20 cellular contexts compared by ENCODE assay signal in genomic region chr2:86414996-86415395, GRCh38. TPM values are rescaled to one million over a fixed set of nuclear protein-coding genes. Genes with fewer than 3 reads are reported as not detected.
DNase-seq lines count a peak whose midpoint lies in the region; TF ChIP-seq lines count a peak whose summit lies in the region.
"Had no signal": no experiment of that assay in that cellular context is flagged by ENCODE, and none has a peak within 500 bp of the region (broad histone marks: within the 10 kb centered on the region; RNA-seq: fewer than 3 reads in every experiment).

No MANE protein-coding gene starts in this region.

- H3K4me3 Mint-ChIP-seq in endodermal cell: no peak overlapping the region
- H3K4me3 Mint-ChIP-seq: activated naive CD4-positive, alpha-beta T cell treated with anti-CD3 and anti-CD28 coated beads, Interleukin-2, amount 50 U/mL, for 24 hours; GM23338 had no signal

- H2BK15ac ChIP-seq in neuronal stem cell (ENCODE audit: low read length): no peak overlapping the region

- no peak overlapping the region for H2AFZ ChIP-seq in neuronal stem cell (ENCODE audit: low read length)
- H2AFZ ChIP-seq: GM23338 had no signal

- H2BK12ac ChIP-seq in neuronal stem cell (ENCODE audit: low read length): no peak overlapping the region

- H3K18ac ChIP-seq in neuronal stem cell (ENCODE audit: low read length): no peak overlapping the region

- 85 to 90% methylated on average over 2 to 3 of the region's 3 CpGs for WGBS in endodermal cell (ENCODE audit: insufficient coverage in 1 of 2, insufficient read length in 1 of 2), 2 experiments
- no CpG with 5 or more reads among the region's 3 CpGs for WGBS in neuronal stem cell (ENCODE audit: extremely low coverage in 2 of 2, insufficient read length in 2 of 2, insufficient replicate concordance in 1 of 2), 2 donors

- H3K27me3 Mint-ChIP-seq in endodermal cell (ENCODE audit: insufficient read depth): peaks cover 8% of the 10 kb centered on the region

- H3K36me3 ChIP-seq in BE2C (no peaks in the 10 kb centered on the region), endodermal cell (ENCODE audit: control insufficient read depth, insufficient read depth, low read length) (no peaks in the 10 kb centered on the region), neuronal stem cell (replicated peaks in 1 of 2; ENCODE audit: control insufficient read depth in 2 of 2, insufficient read depth in 2 of 2, low read length in 2 of 2) (no peaks in the 10 kb centered on the region)
- H3K36me3 ChIP-seq: right atrium auricular region, SJSA1 had no signal

- peaks cover 2% of the 10 kb centered on the region for H3K9me3 Mint-ChIP-seq in endodermal cell

- no peak overlapping the region for H3K4ac ChIP-seq in neuronal stem cell (ENCODE audit: low read length)

- H3K36me3 Mint-ChIP-seq in endodermal cell (ENCODE audit: low read depth): no peaks in the 10 kb centered on the region

- TF ChIP-seq CTCF in BE2C (IDR thresholded peaks at IDR 0.05; ENCODE audit: low read depth, low read length) (no peak), endodermal cell (conservative IDR thresholded peaks at IDR 0.05) (no peak)

- no peaks in the 10 kb centered on the region for H3K79me1 ChIP-seq in neuronal stem cell (ENCODE audit: low read depth, low read length)

- no peak overlapping the region for H3K4me2 ChIP-seq in neuronal stem cell (ENCODE audit: insufficient read depth, low read length, poor library complexity, severe bottlenecking)
- H3K4me2 ChIP-seq: GM23338 had no signal

- H2BK5ac ChIP-seq in neuronal stem cell (ENCODE audit: low read length): no peak overlapping the region

- H4K8ac ChIP-seq in neuronal stem cell (ENCODE audit: low read depth, low read length): no peak overlapping the region

- no peaks in the 10 kb centered on the region for H3K9me3 ChIP-seq in BE2C
- H3K9me3 ChIP-seq in endodermal cell (ENCODE audit: control insufficient read depth, low read length): peaks cover 6% of the 10 kb centered on the region
- no peaks in the 10 kb centered on the region for H3K9me3 ChIP-seq in neuronal stem cell (replicated peaks in 1 of 2; ENCODE audit: control insufficient read depth in 2 of 2, insufficient read depth in 1 of 2, low read depth in 1 of 2, low read length in 2 of 2)
- H3K9me3 ChIP-seq: body of pancreas, SJSA1 had no signal

- peaks cover 1% of the 10 kb centered on the region for H3K4me1 Mint-ChIP-seq in endodermal cell

- peak overlapping the region; percentile 32 for H3K27ac ChIP-seq in endodermal cell (ENCODE audit: low read depth, low read length)
- no peak overlapping the region for H3K27ac ChIP-seq in neuronal stem cell (replicated peaks; ENCODE audit: low read length)
- H3K27ac ChIP-seq: body of pancreas, right atrium auricular region, SJSA1 had no signal

- H3K14ac ChIP-seq in neuronal stem cell (ENCODE audit: low read length): no peak overlapping the region

- no peak overlapping the region for H3K23ac ChIP-seq in neuronal stem cell (ENCODE audit: low read depth, low read length, poor library complexity)

- H3K9ac ChIP-seq in endodermal cell (ENCODE audit: extremely low read depth, low read length, poor library complexity, severe bottlenecking) (no peak overlapping the region), neuronal stem cell (ENCODE audit: low read depth, low read length, poor library complexity) (no peak overlapping the region)

- H2AK5ac ChIP-seq in neuronal stem cell (ENCODE audit: low read depth, low read length): no peak overlapping the region

- H3K27me3 ChIP-seq in BE2C (no peaks in the 10 kb centered on the region), endodermal cell (ENCODE audit: control insufficient read depth, insufficient read depth, low read length, poor library complexity, severe bottlenecking) (no peaks in the 10 kb centered on the region), neuronal stem cell (ENCODE audit: control insufficient read depth in 3 of 3, insufficient read depth in 3 of 3, low read depth in 1 of 3, low read length in 3 of 3) (peaks cover 0 to 2% (median 0%) of the 10 kb centered on the region in 3 experiments)
- H3K27me3 ChIP-seq: body of pancreas, right atrium auricular region, SJSA1 had no signal

- H3K4me3 ChIP-seq in BE2C (ENCODE audit: low read depth, low read length) (no peak overlapping the region), endodermal cell (ENCODE audit: low read length) (no peak overlapping the region), neuronal stem cell (ENCODE audit: low read length in 2 of 2) (no peak overlapping the region)
- H3K4me3 ChIP-seq: body of pancreas, GM23338, right atrium auricular region, SJSA1 had no signal

- H3K4me1 ChIP-seq in BE2C (no peaks in the 10 kb centered on the region), endodermal cell (ENCODE audit: control insufficient read depth, insufficient read depth, low read length) (no peaks in the 10 kb centered on the region), neuronal stem cell (ENCODE audit: control insufficient read depth in 2 of 2, insufficient read depth in 1 of 2, low read depth in 1 of 2, low read length in 2 of 2) (peaks cover 1 to 8% of the 10 kb centered on the region in 2 donors)
- H3K4me1 ChIP-seq: body of pancreas, right atrium auricular region had no signal

- no peak overlapping the region for H2BK120ac ChIP-seq in neuronal stem cell (ENCODE audit: low read depth, low read length)

- H3K27ac Mint-ChIP-seq in endodermal cell: no peak overlapping the region
- H3K27ac Mint-ChIP-seq: activated naive CD4-positive, alpha-beta T cell treated with anti-CD3 and anti-CD28 coated beads, Interleukin-2, amount 50 U/mL, for 24 hours; GM23338 had no signal

- H4K91ac ChIP-seq in neuronal stem cell (ENCODE audit: low read depth, low read length, poor library complexity): no peak overlapping the region

- peak; percentile 6 for DNase-seq in BE2C
- DNase-seq in HPDE6-E6E7 (ENCODE audit: extremely low spot score): peak; percentile 63
- peak; percentile 2 for DNase-seq in NCI-H345 treated with DMSO at 0.1 percent for 48 hours (lab: John Stamatoyannopoulos, UW; ENCODE audit: unreplicated experiment)
- DNase-seq in endodermal cell: no peak
- no peak for DNase-seq in HK-2 (ENCODE audit: unreplicated experiment)
- DNase-seq in DMS153 treated with DMSO at 0.1 percent for 48 hours (lab: John Stamatoyannopoulos, UW; ENCODE audit: unreplicated experiment): no peak
- DNase-seq in NCI-H446 (lab: John Stamatoyannopoulos, UW): no peak
- DNase-seq in neuronal stem cell (ENCODE audit: low spot score): no peak
- DNase-seq: activated CD4-positive, alpha-beta T cell treated with anti-CD3 and anti-CD28 coated beads for 4 hours; body of pancreas; cortex of kidney; GDM1; KG1; NCI-H2029; stimulated activated CD4-positive, alpha-beta T cell treated with anti-CD3 and anti-CD28 coated beads, Interleukin-1b, Interleukin-23, amount 100 ng/mL, for 48 hours; T1000 had no signal

RNA-seq across cellular contexts. Expression of gene KDM3A, which starts 26.2 kb away (rescaled TPM):
- polyA plus RNA-seq in BE2C (2012; ENCODE audit: insufficient read depth, insufficient read length, low read depth): 8.3 TPM
- total RNA-seq in endodermal cell: 10 to 100 TPM; 31.8 to 34.4 TPM
- polyA plus RNA-seq in endodermal cell (2013, experiment 1 of 2): 50.2 TPM
- 42.0 TPM for polyA plus RNA-seq in endodermal cell (2013, experiment 2 of 2)
- 17.2 TPM for polyA plus RNA-seq in neuronal stem cell (2013, experiment 1 of 2)
- polyA plus RNA-seq in neuronal stem cell (2013, experiment 2 of 2): 17.9 TPM

Comparison
In these comparisons a context has a peak if more than half of its experiments do, and no peak if none do; other contexts are left out.
1. DNase-seq: peak in BE2C (single experiment), HPDE6-E6E7 (single experiment) and NCI-H345 treated with DMSO at 0.1 percent for 48 hours (single experiment); none in endodermal cell (single experiment), HK-2 (single experiment), DMS153 treated with DMSO at 0.1 percent for 48 hours (single experiment), NCI-H446 (0 of 2) and neuronal stem cell (single experiment).